ENCODE assay signal across 22 cellular contexts in genomic region chr5:97550818-97551217, GRCh38.
DNase-seq lines count a peak whose midpoint lies in the region; ATAC-seq and TF ChIP-seq lines count a peak whose summit lies in the region.
"Had no signal": no experiment of that assay in that cellular context is flagged by ENCODE, and none has a peak within 500 bp of the region (broad histone marks: within the 10 kb centered on the region; RNA-seq: fewer than 3 reads in every experiment).

No MANE protein-coding gene starts in this region.

- H3K27ac ChIP-seq in CD4-positive, CD25-positive, alpha-beta regulatory T cell (ENCODE audit: insufficient read depth, low read length, poor library complexity, severe bottlenecking) = no peak overlapping the region
- peak overlapping the region; percentile 30 for H3K27ac ChIP-seq in HUES48 (ENCODE audit: low read depth, low read length)
- no peak overlapping the region for H3K27ac ChIP-seq in SK-N-SH (ENCODE audit: low read depth in 2 of 2, low read length in 1 of 2)
- H3K27ac ChIP-seq: 22Rv1; A549; BLaER1 treated with 17β-estradiol and CSF1 and Interleukin-3, amounts not matched to agents 10 nM and 100 nM had no signal

- H3K9ac ChIP-seq in HUES48 (ENCODE audit: low read depth, low read length) (no peak overlapping the region), SK-N-SH (no peak overlapping the region)
- H3K9ac ChIP-seq: BLaER1 treated with 17β-estradiol and CSF1 and Interleukin-3, amounts not matched to agents 10 nM and 100 nM had no signal

- DNase-seq in CD4-positive, CD25-positive, alpha-beta regulatory T cell = peak in 1 of 3 donors; percentile 55
- DNase-seq in C1 segment of cervical spinal cord (lab: John Stamatoyannopoulos, UW) (no peak), SK-N-SH (no peak), Calu3 (no peak)
- DNase-seq: AML-193; Caco-2; CD4-positive, alpha-beta T cell; CD8-positive, alpha-beta T cell; DMS 273 treated with DMSO at 0.1 percent for 48 hours; DMS153; DMS53; DMS79; DND-41; GDM1 had no signal

- 63% methylated on average over 2 of the region's 2 CpGs for WGBS in SK-N-SH (ENCODE audit: low lambda C conversion rate)

- H3K4me1 Mint-ChIP-seq in CD4-positive, CD25-positive, alpha-beta regulatory T cell = peaks cover 20 to 41% (median 31%) of the 10 kb centered on the region in 4 donors
- H3K4me1 Mint-ChIP-seq in brain (peaks cover 76% of the 10 kb centered on the region), Calu3 (ENCODE audit: low read depth, unreplicated experiment) (no peaks in the 10 kb centered on the region)

- no peaks in the 10 kb centered on the region for H3K36me3 Mint-ChIP-seq in CD4-positive, CD25-positive, alpha-beta regulatory T cell
- H3K36me3 Mint-ChIP-seq in brain (no peaks in the 10 kb centered on the region), Calu3 (ENCODE audit: insufficient read depth, unreplicated experiment) (no peaks in the 10 kb centered on the region)
- H3K36me3 Mint-ChIP-seq: CD14-positive monocyte; CD8-positive, alpha-beta T cell had no signal

- POLR2A ChIA-PET in SK-N-SH (lab: Yijun Ruan, JAX) = no interaction called here

- H3F3A ChIP-seq in SK-N-SH (replicated peaks; ENCODE audit: insufficient read depth) = no peaks in the 10 kb centered on the region

- peak overlapping the region; percentile 29 for H3K4me3 ChIP-seq in CD4-positive, CD25-positive, alpha-beta regulatory T cell (ENCODE audit: low read depth, low read length)
- H3K4me3 ChIP-seq in HUES48 (ENCODE audit: low read depth, low read length) = no peak overlapping the region
- no peak overlapping the region for H3K4me3 ChIP-seq in SK-N-SH (ENCODE audit: low read depth in 2 of 2, low read length in 1 of 2)
- H3K4me3 ChIP-seq: A549; BLaER1 treated with 17β-estradiol and CSF1 and Interleukin-3, amounts not matched to agents 10 nM and 100 nM; GM12878 had no signal

- no peaks in the 10 kb centered on the region for H4K20me1 ChIP-seq in SK-N-SH (ENCODE audit: insufficient read depth)
- H4K20me1 ChIP-seq: BLaER1 treated with 17β-estradiol and CSF1 and Interleukin-3, amounts not matched to agents 10 nM and 100 nM had no signal

- CTCF ChIA-PET in SK-N-SH (lab: Yijun Ruan, JAX) = interaction anchor here (1.8 kb wide), 1 partner anchor 16 kb away, joined by 4 read pairs; no protein-coding TSS in a partner anchor
- CTCF ChIA-PET in Calu3 (lab: Charles Lee) = no interaction called here

- peak; percentile 63 to 65 for ATAC-seq in CD4-positive, CD25-positive, alpha-beta regulatory T cell (ENCODE audit: low read depth in 2 of 2)
- ATAC-seq: A549; CD8-positive, alpha-beta T cell; GM12878 had no signal

- H2AFZ ChIP-seq in SK-N-SH (ENCODE audit: low read depth) = no peak overlapping the region

- no peaks in the 10 kb centered on the region for H3K9me2 ChIP-seq in SK-N-SH

- peak overlapping the region in 2 of 4 donors; percentile 26 to 41 for H3K4me3 Mint-ChIP-seq in CD4-positive, CD25-positive, alpha-beta regulatory T cell
- H3K4me3 Mint-ChIP-seq in brain (peak overlapping the region in 1 of 5 experiments; percentile 43), Calu3 (ENCODE audit: low read depth, unreplicated experiment) (no peak overlapping the region)
- H3K4me3 Mint-ChIP-seq: B cell; CD14-positive monocyte; CD4-positive, alpha-beta T cell; CD8-positive, alpha-beta T cell had no signal

- H3K79me2 ChIP-seq in SK-N-SH (ENCODE audit: insufficient read depth) = no peaks in the 10 kb centered on the region

- no peaks in the 10 kb centered on the region for H3K27me3 ChIP-seq in CD4-positive, CD25-positive, alpha-beta regulatory T cell (ENCODE audit: control insufficient read depth, insufficient read depth, low read length)
- H3K27me3 ChIP-seq in HUES48 (ENCODE audit: control insufficient read depth, insufficient read depth, low read length) (no peaks in the 10 kb centered on the region), SK-N-SH (ENCODE audit: insufficient read depth) (no peaks in the 10 kb centered on the region)
- H3K27me3 ChIP-seq: BLaER1 treated with 17β-estradiol and CSF1 and Interleukin-3, amounts not matched to agents 10 nM and 100 nM had no signal

- no TSS peak for BruUV-seq in Calu3 (replicated peaks; lab: Mats Ljungman, UMichigan)

- TF ChIP-seq RAD21 in SK-N-SH (IDR thresholded peaks at IDR 0.05; ENCODE audit: low read length) = no peak

- H3K4me2 ChIP-seq in SK-N-SH = no peak overlapping the region
- H3K4me2 ChIP-seq: A549; BLaER1 treated with 17β-estradiol and CSF1 and Interleukin-3, amounts not matched to agents 10 nM and 100 nM had no signal

- H3K9me3 ChIP-seq in CD4-positive, CD25-positive, alpha-beta regulatory T cell (ENCODE audit: control insufficient read depth in 2 of 2, low read length in 2 of 2) = no peaks in the 10 kb centered on the region
- H3K9me3 ChIP-seq in HUES48 (ENCODE audit: control insufficient read depth, insufficient read depth, low read length) (no peaks in the 10 kb centered on the region), SK-N-SH (no peaks in the 10 kb centered on the region)
- H3K9me3 ChIP-seq: A549, Caco-2 had no signal

- intact Hi-C loops in Calu3 (cut with micrococcal nuclease; ENCODE audit: unreplicated experiment) = no loop called here

- H3K27me3 Mint-ChIP-seq in CD4-positive, CD25-positive, alpha-beta regulatory T cell = peaks cover 3% of the 10 kb centered on the region
- H3K27me3 Mint-ChIP-seq in brain = no peaks in the 10 kb centered on the region
- H3K27me3 Mint-ChIP-seq in Calu3 (ENCODE audit: unreplicated experiment) = no peaks in the 10 kb centered on the region
- H3K27me3 Mint-ChIP-seq: B cell; CD4-positive, alpha-beta T cell had no signal

- peaks cover 0 to 11% (median 0%) of the 10 kb centered on the region in 7 donors for H3K9me3 Mint-ChIP-seq in CD4-positive, CD25-positive, alpha-beta regulatory T cell
- H3K9me3 Mint-ChIP-seq in brain (peaks cover 0 to 4% (median 0%) of the 10 kb centered on the region in 5 experiments), Calu3 (ENCODE audit: low read depth, unreplicated experiment) (peaks cover 2% of the 10 kb centered on the region)
- H3K9me3 Mint-ChIP-seq: CD4-positive, alpha-beta T cell; CD8-positive, alpha-beta T cell had no signal

- H3K36me3 ChIP-seq in CD4-positive, CD25-positive, alpha-beta regulatory T cell (ENCODE audit: control insufficient read depth, insufficient read depth, low read length) = no peaks in the 10 kb centered on the region
- no peaks in the 10 kb centered on the region for H3K36me3 ChIP-seq in HUES48 (ENCODE audit: control insufficient read depth, insufficient read depth, low read length)
- no peaks in the 10 kb centered on the region for H3K36me3 ChIP-seq in SK-N-SH (replicated peaks in 1 of 2; ENCODE audit: control insufficient read depth in 1 of 2, insufficient read depth in 2 of 2, low read length in 1 of 2)
- H3K36me3 ChIP-seq: BLaER1 treated with 17β-estradiol and CSF1 and Interleukin-3, amounts not matched to agents 10 nM and 100 nM had no signal

- TF ChIP-seq CTCF in brain (conservative IDR thresholded peaks at IDR 0.05) (no peak), SK-N-SH (IDR thresholded peaks at IDR 0.05) (no peak), Calu3 (IDR thresholded peaks at IDR 0.05; ENCODE audit: unreplicated experiment) (no peak)

- no peak for TF ChIP-seq EP300 in SK-N-SH (IDR thresholded peaks at IDR 0.05; ENCODE audit: borderline replicate concordance in 1 of 2, low read depth in 1 of 2, low read length in 1 of 2)

- H3K27ac Mint-ChIP-seq in CD4-positive, CD25-positive, alpha-beta regulatory T cell = peak overlapping the region in 2 of 3 donors; percentile 28 to 82
- H3K27ac Mint-ChIP-seq in brain (peak overlapping the region in 4 of 5 experiments; percentile 82 to 93 (median 89)), Calu3 (ENCODE audit: unreplicated experiment) (no peak overlapping the region)
- H3K27ac Mint-ChIP-seq: B cell; CD14-positive monocyte; CD4-positive, alpha-beta T cell; CD8-positive, alpha-beta T cell had no signal

- H3K4me1 ChIP-seq in CD4-positive, CD25-positive, alpha-beta regulatory T cell (ENCODE audit: control insufficient read depth, insufficient read depth, low read length, poor library complexity, severe bottlenecking) = peaks cover 51% of the 10 kb centered on the region
- H3K4me1 ChIP-seq in HUES48 (ENCODE audit: control insufficient read depth, insufficient read depth, low read length) (peaks cover 19% of the 10 kb centered on the region), SK-N-SH (ENCODE audit: control insufficient read depth in 1 of 2, insufficient read depth in 2 of 2, low read depth in 1 of 2, low read length in 1 of 2) (no peaks in the 10 kb centered on the region; a peak in 1 of 4 replicates)
- H3K4me1 ChIP-seq: A549, Caco-2 had no signal

TF ChIP-seq in SK-N-SH, 30 proteins besides CTCF, POLR2A, EP300 and RAD21 (continues in another document):
- no peak for TF ChIP-seq JUND (IDR thresholded peaks at IDR 0.05)
- no peak for TF ChIP-seq GABPA (IDR thresholded peaks at IDR 0.05; ENCODE audit: low read depth)
- no peak for TF ChIP-seq SIN3A (IDR thresholded peaks at IDR 0.05; ENCODE audit: borderline replicate concordance, low read depth, low read length)
- no peak for TF ChIP-seq USF2 (IDR thresholded peaks at IDR 0.05; ENCODE audit: borderline replicate concordance, low read depth, low read length)
- no peak for TF ChIP-seq FOXM1 (IDR thresholded peaks at IDR 0.05; ENCODE audit: low read depth)
- no peak for TF ChIP-seq CHD2 (IDR thresholded peaks at IDR 0.05; ENCODE audit: low read length, partially characterized antibody)
